In the genomic region with DNA sequence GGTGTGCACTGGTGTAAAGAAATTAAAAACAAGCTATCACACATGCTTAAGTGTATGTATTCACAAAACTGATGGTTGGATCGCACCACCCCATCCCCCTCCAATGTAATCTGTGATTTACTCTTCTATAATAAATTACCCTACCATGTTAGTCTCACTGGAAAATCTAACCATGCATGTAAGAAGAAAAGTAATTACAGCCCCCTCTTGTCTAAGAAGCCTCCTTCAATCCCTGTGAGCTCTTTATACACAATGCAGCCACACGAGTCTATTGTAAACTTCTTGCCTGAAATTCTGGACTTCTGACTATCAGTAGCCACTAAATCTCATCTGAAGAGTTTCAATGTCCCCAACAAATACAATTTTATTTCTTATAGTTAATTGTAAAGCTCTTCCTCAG, we compare ENCODE assay signal across 21 cellular contexts.
"Had no signal": no experiment of that assay in that cellular context is flagged by ENCODE, and none has a peak within 500 bp of the region (broad histone marks: within the 10 kb centered on the region; RNA-seq: fewer than 3 reads in every experiment).

No MANE protein-coding gene starts in this region.

- H3K27me3 ChIP-seq: adrenal gland, gastrocnemius medialis, heart left ventricle, left lung, transverse colon, uterus had no signal

- H3K4me3 ChIP-seq: adrenal gland, gastrocnemius medialis, heart left ventricle, left lung, transverse colon, uterus had no signal

- H3K9me3 Mint-ChIP-seq: activated naive CD4-positive, alpha-beta T cell treated with anti-CD3 and anti-CD28 coated beads, Interleukin-2, amount 50 U/mL, for 72 hours; activated T-helper 1 cell treated with anti-CD3 and anti-CD28 coated beads, Interleukin-12 subunit alpha, Interleukin-12 subunit beta, Interleukin-2, Interleukin-4 antibody, amounts not matched to agents 30 ng/mL and 10 ng/mL and 1 ng/mL, durations not matched to agents 14 hours and 24 hours and 36 hours had no signal

- H3K27me3 Mint-ChIP-seq: naive B cell had no signal

- H3K9me3 ChIP-seq: adrenal gland, gastrocnemius medialis, left lung, transverse colon, uterus had no signal

- H3K36me3 ChIP-seq: adrenal gland, transverse colon, uterus had no signal

- H3K4me1 ChIP-seq: adrenal gland, gastrocnemius medialis, heart left ventricle, left lung, transverse colon, uterus had no signal

- ATAC-seq: esophagus mucosa, gastrocnemius medialis, heart left ventricle, left lung had no signal

- H3K27ac Mint-ChIP-seq: activated naive CD4-positive, alpha-beta T cell treated with anti-CD3 and anti-CD28 coated beads, Interleukin-2, amount 50 U/mL, for 72 hours; activated T-helper 1 cell treated with anti-CD3 and anti-CD28 coated beads, Interleukin-12 subunit alpha, Interleukin-12 subunit beta, Interleukin-2, Interleukin-4 antibody, amounts not matched to agents 30 ng/mL and 10 ng/mL and 1 ng/mL, durations not matched to agents 14 hours and 24 hours and 36 hours had no signal

- H3K4me3 Mint-ChIP-seq: activated T-helper 1 cell treated with anti-CD3 and anti-CD28 coated beads, Interleukin-12 subunit alpha, Interleukin-12 subunit beta, Interleukin-2, Interleukin-4 antibody, amounts not matched to agents 30 ng/mL and 10 ng/mL and 1 ng/mL, durations not matched to agents 14 hours and 24 hours and 36 hours; naive B cell had no signal

- H3K27ac ChIP-seq: adrenal gland, gastrocnemius medialis, heart left ventricle, left lung, transverse colon, uterus, VCaP had no signal

- DNase-seq: activated CD4-positive, alpha-beta T cell treated with anti-CD3 and anti-CD28 coated beads for 1 hour; activated CD8-positive, alpha-beta memory T cell treated with anti-CD3 and anti-CD28 coated beads for 24 hours; activated gamma-delta T cell treated with Interleukin-2 at 50 U/mL for 16 hours; adrenal gland; effector CD4-positive, alpha-beta T cell; gastrocnemius medialis; heart left ventricle; kidney; left lung; mammary epithelial cell; naive B cell; posterior cingulate gyrus; stimulated activated CD4-positive, alpha-beta T cell treated with anti-CD3 and anti-CD28 coated beads, Interleukin-2, amount 100 ng/mL, for 24 hours; stimulated activated naive CD4-positive, alpha-beta T cell treated with Interleukin-2 at 50 U/mL for 16 hours; T-helper 2 cell; transverse colon; uterus had no signal
